16 cellular contexts compared by ENCODE assay signal in genomic region chr19:38184815-38185214, GRCh38. TPM values are rescaled to one million over a fixed set of nuclear protein-coding genes. Genes with fewer than 3 reads are reported as not detected.
DNase-seq lines count a peak whose midpoint lies in the region; ATAC-seq and TF ChIP-seq lines count a peak whose summit lies in the region.
"Had no signal": no experiment of that assay in that cellular context is flagged by ENCODE, and none has a peak within 500 bp of the region (broad histone marks: within the 10 kb centered on the region; RNA-seq: fewer than 3 reads in every experiment).

No MANE protein-coding gene starts in this region.

- ATAC-seq in Right ventricle myocardium inferior = peak; percentile 35
- no peak for ATAC-seq in left cardiac atrium
- no peak for ATAC-seq in stimulated activated naive B cell treated with anti-CD40 and anti-IgM and Interleukin-4, amounts not matched to agents 10 μg/mL and 1 μg/mL and 100 μg/mL, for 72 hours (replicated peaks)

- H3K27me3 Mint-ChIP-seq in glutamatergic neuron (ENCODE audit: unreplicated experiment) (peaks cover 6% of the 10 kb centered on the region), nephron progenitor cell (ENCODE audit: low read depth, poor library complexity) (peaks cover 2% of the 10 kb centered on the region)
- no peaks in the 10 kb centered on the region for H3K27me3 Mint-ChIP-seq in stimulated activated naive B cell treated with anti-CD40 and anti-IgM and Interleukin-4, amounts not matched to agents 10 μg/mL and 1 μg/mL and 100 μg/mL, for 72 hours
- H3K27me3 Mint-ChIP-seq: IgD-negative memory B cell had no signal

- H3K4me3 Mint-ChIP-seq in glutamatergic neuron (ENCODE audit: unreplicated experiment) (no peak overlapping the region), nephron progenitor cell (no peak overlapping the region)
- no peak overlapping the region for H3K4me3 Mint-ChIP-seq in stimulated activated naive B cell treated with anti-CD40 and anti-IgM and Interleukin-4, amounts not matched to agents 10 μg/mL and 1 μg/mL and 100 μg/mL, for 72 hours
- H3K4me3 Mint-ChIP-seq: IgD-negative memory B cell had no signal

- H3K4me1 Mint-ChIP-seq in glutamatergic neuron (ENCODE audit: low read depth, unreplicated experiment) = peaks cover 8% of the 10 kb centered on the region
- peaks cover 48% of the 10 kb centered on the region for H3K4me1 Mint-ChIP-seq in nephron progenitor cell
- peaks cover 11 to 15% of the 10 kb centered on the region in 2 donors for H3K4me1 Mint-ChIP-seq in stimulated activated naive B cell treated with anti-CD40 and anti-IgM and Interleukin-4, amounts not matched to agents 10 μg/mL and 1 μg/mL and 100 μg/mL, for 72 hours

- H3K27ac Mint-ChIP-seq in glutamatergic neuron (ENCODE audit: unreplicated experiment) (peak overlapping the region; percentile 43), nephron progenitor cell (peak overlapping the region; percentile 62)
- peak overlapping the region; percentile 65 for H3K27ac Mint-ChIP-seq in stimulated activated naive B cell treated with anti-CD40 and anti-IgM and Interleukin-4, amounts not matched to agents 10 μg/mL and 1 μg/mL and 100 μg/mL, for 72 hours
- H3K27ac Mint-ChIP-seq: IgD-negative memory B cell had no signal

- H3K36me3 Mint-ChIP-seq in glutamatergic neuron (ENCODE audit: unreplicated experiment) = peaks cover 18% of the 10 kb centered on the region
- H3K36me3 Mint-ChIP-seq in nephron progenitor cell (ENCODE audit: low read depth) = peaks cover 36% of the 10 kb centered on the region
- H3K36me3 Mint-ChIP-seq in stimulated activated naive B cell treated with anti-CD40 and anti-IgM and Interleukin-4, amounts not matched to agents 10 μg/mL and 1 μg/mL and 100 μg/mL, for 72 hours = peaks cover 49 to 60% of the 10 kb centered on the region in 2 donors

- no peak for DNase-seq in Right ventricle myocardium inferior (ENCODE audit: missing footprints)
- no peak for DNase-seq in left cardiac atrium
- DNase-seq in glutamatergic neuron = no peak
- no peak for DNase-seq in nephron progenitor cell
- no peak for DNase-seq in stimulated activated naive B cell treated with anti-CD40 and anti-IgM and Interleukin-4, amounts not matched to agents 10 μg/mL and 1 μg/mL and 100 μg/mL, for 72 hours
- DNase-seq in GM19238 (ENCODE audit: insufficient read length, low spot score) = no peak
- no peak for DNase-seq in activated naive CD4-positive, alpha-beta T cell treated with anti-CD3 and anti-CD28 coated beads, Interleukin-2, amount 50 U/mL, for 16 hours
- no peak for DNase-seq in C1 segment of cervical spinal cord (lab: John Stamatoyannopoulos, UW)
- DNase-seq: DMS 273 treated with DMSO at 0.1 percent for 48 hours, EL, HCEC 1CT, NCI-H1417 treated with DMSO at 0.1 percent for 48 hours, NCI-H2029 treated with DMSO at 0.1 percent for 48 hours, NCI-H510A treated with DMSO at 0.1 percent for 48 hours, Peyer's patch had no signal

- TF ChIP-seq CTCF in glutamatergic neuron (IDR thresholded peaks at IDR 0.05; ENCODE audit: partially characterized antibody, unreplicated experiment) (no peak), nephron progenitor cell (IDR thresholded peaks at IDR 0.05) (no peak)

- intact Hi-C loops in Right ventricle myocardium inferior (cut with DNase I) = loop anchor here (2.0 kb wide), 1 partner anchor 24 kb away; no protein-coding TSS in a partner anchor
- intact Hi-C loops in left cardiac atrium (cut with DNase I) = no loop called here

- H3K9me3 Mint-ChIP-seq in glutamatergic neuron (ENCODE audit: unreplicated experiment) = peaks cover 9% of the 10 kb centered on the region
- H3K9me3 Mint-ChIP-seq in nephron progenitor cell = peaks cover 14% of the 10 kb centered on the region
- H3K9me3 Mint-ChIP-seq in stimulated activated naive B cell treated with anti-CD40 and anti-IgM and Interleukin-4, amounts not matched to agents 10 μg/mL and 1 μg/mL and 100 μg/mL, for 72 hours = peaks cover 0 to 4% of the 10 kb centered on the region in 2 donors

RNA-seq across cellular contexts. Expression of gene DPF1, which starts 39.2 kb away (rescaled TPM):
- total RNA-seq in Right ventricle myocardium inferior = 0.11 TPM
- under 1 TPM in 1 of 2 donors, not detected in 1; 0.26 TPM for total RNA-seq in left cardiac atrium
- 33.8 TPM for total RNA-seq in glutamatergic neuron (ENCODE audit: unreplicated experiment)
- total RNA-seq: Peyer's patch had no signal

Comparison
In these comparisons a context has a peak if more than half of its experiments do, and no peak if none do; other contexts are left out.
1. RNA of gene DPF1, which starts 39.2 kb away (total RNA-seq): 33.8 TPM in glutamatergic neuron (single experiment); 0.26 TPM in left cardiac atrium and 0.11 TPM in Right ventricle myocardium inferior (single experiment); every median in the first group is over 10 times any median in the second.
2. Peak in every context shown above with its lines, with median percentiles within 50 percentile points of each other: H3K27ac Mint-ChIP-seq.